Comparison of ENCODE assay signal across 1 cellular context in genomic region chr17:80117491-80118401, GRCh38.
TF ChIP-seq lines count a peak whose summit lies in the region.

No MANE protein-coding gene starts in this region.

TF ChIP-seq in K562, 482 proteins besides CTCF, POLR2A, EP300 and RAD21:
- TF ChIP-seq GTF3C2 (IDR thresholded peaks at IDR 0.05; ENCODE audit: borderline replicate concordance, extremely low read depth, insufficient read length) = no peak
- TF ChIP-seq RFX5 (IDR thresholded peaks at IDR 0.05; ENCODE audit: low read depth, low read length) = no peak
- TF ChIP-seq ESRRB (CRISPR knock-in tag; IDR thresholded peaks at IDR 0.05; ENCODE audit: borderline replicate concordance) = no peak
- TF ChIP-seq RBM25 (IDR thresholded peaks at IDR 0.05; ENCODE audit: low read depth, low read length, severe bottlenecking) = no peak
- no peak for TF ChIP-seq SMARCB1 (IDR thresholded peaks at IDR 0.05; ENCODE audit: insufficient read length, low read depth)
- TF ChIP-seq DDX20 (tag; IDR thresholded peaks at IDR 0.05; ENCODE audit: low read depth) = no peak
- no peak for TF ChIP-seq U2AF1 (optimal IDR thresholded peaks at IDR 0.05; ENCODE audit: low read depth, low read length)
- TF ChIP-seq BACH1 (tag; IDR thresholded peaks at IDR 0.05) = no peak
- TF ChIP-seq USF1 (CRISPR knock-in tag; IDR thresholded peaks at IDR 0.05) = no peak
- TF ChIP-seq RBFOX2 (IDR thresholded peaks at IDR 0.05; ENCODE audit: low read depth, low read length) = no peak
- no peak for TF ChIP-seq ETS1 (conservative IDR thresholded peaks at IDR 0.05; ENCODE audit: control insufficient read depth, low read depth, low read length)
